ENCODE assay signal across 18 cellular contexts in the genomic region with DNA sequence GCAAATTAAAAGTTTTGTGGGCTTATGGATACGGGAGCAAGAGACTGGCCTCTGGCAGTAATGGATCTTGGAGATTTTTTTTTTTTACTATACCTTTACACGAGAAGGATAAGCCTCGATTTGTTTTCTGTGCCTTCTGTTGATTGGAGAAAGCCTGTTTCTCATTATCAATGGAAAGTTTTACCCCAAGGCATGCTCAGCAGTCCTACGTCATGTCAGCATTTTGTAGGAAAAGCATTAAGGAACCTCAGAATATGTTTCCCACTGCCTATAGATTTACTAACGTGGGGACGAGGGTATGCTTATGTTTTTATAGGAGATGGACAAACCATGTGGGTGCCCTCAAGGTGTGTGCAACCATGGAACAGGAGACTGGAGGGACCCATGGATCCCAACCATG. TPM values are rescaled to one million over a fixed set of nuclear protein-coding genes. Genes with fewer than 3 reads are reported as not detected.
"Had no signal": no experiment of that assay in that cellular context is flagged by ENCODE, and none has a peak within 500 bp of the region (broad histone marks: within the 10 kb centered on the region; RNA-seq: fewer than 3 reads in every experiment).

No MANE protein-coding gene starts in this region.

- H3K4me2 ChIP-seq: neural progenitor cell had no signal

- H3K27ac ChIP-seq: neural progenitor cell, ovary, thoracic aorta had no signal

- H3K36me3 ChIP-seq: neural progenitor cell, ovary had no signal

- ATAC-seq: natural killer cell treated with Interleukin-12 subunit alpha and Interleukin-12 subunit beta and Interleukin-15 and Interleukin-18, amount 100 ng/mL, for 72 hours; sciatic nerve; stimulated activated naive B cell treated with anti-CD40 and anti-IgM and Interleukin-4, amounts not matched to agents 10 μg/mL and 1 μg/mL and 100 μg/mL, for 72 hours; stimulated activated naive CD8-positive, alpha-beta T cell treated with anti-CD3 and anti-CD28 coated beads, Interleukin-15, amount 100 ng/mL, for 72 hours had no signal

- H3K9ac ChIP-seq: neural progenitor cell had no signal

- H3K27me3 ChIP-seq: neural progenitor cell, ovary had no signal

- H2AFZ ChIP-seq: neural progenitor cell had no signal

- H3K9me3 ChIP-seq: mucosa of descending colon, ovary, thoracic aorta had no signal

- H3K4me3 ChIP-seq: mucosa of descending colon, neural progenitor cell, ovary, thoracic aorta had no signal

- DNase-seq: dermis blood vessel endothelial cell; effector CD4-positive, alpha-beta T cell; kidney; nucleus accumbens; ovary; stimulated activated CD4-positive, alpha-beta T cell treated with anti-CD3 and anti-CD28 coated beads, Interleukin-2, amount 100 ng/mL, for 24 hours; stimulated activated CD4-positive, alpha-beta T cell treated with anti-CD3 and anti-CD28 coated beads, Interleukin-4, amount 100 ng/mL, for 4 hours; stimulated activated naive B cell treated with anti-CD40 and anti-IgM and Interleukin-4, amounts not matched to agents 10 μg/mL and 1 μg/mL and 100 μg/mL, for 72 hours; stimulated activated naive CD8-positive, alpha-beta T cell treated with anti-CD3 and anti-CD28 coated beads, Interleukin-15, amount 100 ng/mL, for 72 hours had no signal

RNA-seq across cellular contexts. Expression of gene CD300LG, which starts 26.8 kb away (rescaled TPM):
- total RNA-seq: fibroblast of lung; frontal cortex; glomerular endothelial cell; natural killer cell treated with Interleukin-12 subunit alpha and Interleukin-12 subunit beta and Interleukin-15 and Interleukin-18, amount 100 ng/mL, for 72 hours; progenitor cell of endocrine pancreas had no signal

RNA-seq across cellular contexts. Expression of gene MPP3, which starts 40.9 kb away (rescaled TPM):
- total RNA-seq: natural killer cell treated with Interleukin-12 subunit alpha and Interleukin-12 subunit beta and Interleukin-15 and Interleukin-18, amount 100 ng/mL, for 72 hours had no signal
